In the genomic region with DNA sequence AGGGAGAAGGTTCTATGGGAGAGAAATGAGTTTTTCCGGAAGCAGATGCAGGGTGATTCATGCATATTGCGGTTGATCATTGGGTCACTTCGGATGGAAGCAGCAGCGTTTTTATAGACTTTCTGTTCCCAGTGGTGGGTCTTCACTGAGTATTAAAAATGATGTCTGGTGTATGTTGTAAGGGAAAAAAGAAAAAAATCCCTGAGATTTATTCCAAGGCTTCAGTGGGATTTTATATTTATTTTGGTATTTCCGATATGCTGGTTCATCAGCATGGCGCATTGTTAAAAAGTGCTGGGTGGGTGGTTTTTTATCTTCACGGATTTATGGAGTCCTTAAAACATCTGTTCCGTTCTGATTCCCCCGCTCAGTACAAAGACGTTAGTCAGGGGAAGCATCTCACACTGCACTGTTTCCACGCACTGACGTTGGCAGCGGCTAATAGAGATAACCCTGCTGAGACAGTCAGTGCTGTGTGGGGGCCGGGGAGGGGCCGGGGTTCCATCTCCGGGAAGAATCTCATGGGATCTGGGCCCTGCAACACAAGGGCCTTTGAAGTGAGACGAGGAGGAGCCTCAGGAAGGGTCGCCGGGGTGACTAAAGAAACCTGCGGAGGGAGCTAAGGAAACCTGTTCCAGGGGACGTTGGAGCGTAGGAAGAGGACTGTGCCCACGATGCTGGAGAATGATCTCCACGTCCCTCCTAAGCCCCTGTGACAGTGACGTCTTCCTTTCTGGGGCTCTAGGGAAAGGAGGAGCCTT, we compare ENCODE assay signal across 14 cellular contexts.
DNase-seq lines count a peak whose midpoint lies in the region; ATAC-seq and TF ChIP-seq lines count a peak whose summit lies in the region.
"Had no signal": no experiment of that assay in that cellular context is flagged by ENCODE, and none has a peak within 500 bp of the region (broad histone marks: within the 10 kb centered on the region; RNA-seq: fewer than 3 reads in every experiment).

No MANE protein-coding gene starts in this region.

- H3K36me3 ChIP-seq in GM23338 (ENCODE audit: insufficient read depth) = no peaks in the 10 kb centered on the region

- peak overlapping the region; percentile 59 for H2AFZ ChIP-seq in GM23338

- TF ChIP-seq CTCF in GM23338 (conservative IDR thresholded peaks at IDR 0.05; ENCODE audit: low read depth in 2 of 2) (peak; percentile 42 to 61), WI38 (IDR thresholded peaks at IDR 0.05; ENCODE audit: low read depth, low read length) (no peak), foreskin fibroblast (IDR thresholded peaks at IDR 0.05; ENCODE audit: low read depth, low read length) (peak; percentile 3)

- CTCF ChIA-PET in activated naive CD4-positive, alpha-beta T cell treated with anti-CD3 and anti-CD28 coated beads, Interleukin-2, amount 10 ng/mL, durations not matched to agents 7 days and 5 days (lab: Charles Lee) = no interaction called here
- CTCF ChIA-PET in T-cell (lab: Charles Lee) = no interaction called here

- no peak overlapping the region; the same call in 1 of the 2 replicates for H3K27ac Mint-ChIP-seq in GM23338
- H3K27ac Mint-ChIP-seq in activated naive CD4-positive, alpha-beta T cell treated with anti-CD3 and anti-CD28 coated beads, Interleukin-2, amount 10 ng/mL, durations not matched to agents 7 days and 5 days = no peak overlapping the region
- H3K27ac Mint-ChIP-seq in T-cell = no peak overlapping the region
- H3K27ac Mint-ChIP-seq: activated naive CD4-positive, alpha-beta T cell treated with anti-CD3 and anti-CD28 coated beads, Interleukin-2, amount 50 U/mL, for 24 hours had no signal

- H3K4me3 Mint-ChIP-seq in GM23338 (no peak overlapping the region), T-cell (no peak overlapping the region)
- H3K4me3 Mint-ChIP-seq in activated naive CD4-positive, alpha-beta T cell treated with anti-CD3 and anti-CD28 coated beads, Interleukin-2, amount 10 ng/mL, durations not matched to agents 7 days and 5 days = no peak overlapping the region
- H3K4me3 Mint-ChIP-seq: activated naive CD4-positive, alpha-beta T cell treated with anti-CD3 and anti-CD28 coated beads, Interleukin-2, amount 50 U/mL, for 24 hours had no signal

- no peaks in the 10 kb centered on the region for H3K36me3 Mint-ChIP-seq in GM23338 (ENCODE audit: low read depth)
- no peaks in the 10 kb centered on the region for H3K36me3 Mint-ChIP-seq in activated naive CD4-positive, alpha-beta T cell treated with anti-CD3 and anti-CD28 coated beads, Interleukin-2, amount 10 ng/mL, durations not matched to agents 7 days and 5 days
- no peaks in the 10 kb centered on the region for H3K36me3 Mint-ChIP-seq in T-cell
- H3K36me3 Mint-ChIP-seq: activated naive CD4-positive, alpha-beta T cell treated with anti-CD3 and anti-CD28 coated beads, Interleukin-2, amount 50 U/mL, for 24 hours had no signal

- H3K4me3 ChIP-seq in GM23338 = no peak overlapping the region
- H3K4me3 ChIP-seq in WI38 (ENCODE audit: low read depth, low read length) = 0 out of 2 replicates have a peak overlapping the region, but pooled peaks have one; percentile 14
- H3K4me3 ChIP-seq in foreskin fibroblast (ENCODE audit: low read depth in 1 of 2, low read length in 2 of 2) = peak overlapping the region; percentile 21 to 33

- peak; percentile 94 for ATAC-seq in GM23338
- no peak for ATAC-seq in T-cell (replicated peaks in 1 of 4)
- no peak for ATAC-seq in GM18511 (IDR thresholded peaks at IDR 0.05; ENCODE audit: unreplicated experiment)
- ATAC-seq: esophagus mucosa, HCT116 had no signal

- H3F3A ChIP-seq in GM23338 (replicated peaks; ENCODE audit: low read depth) = no peaks in the 10 kb centered on the region

- peaks cover 18% of the 10 kb centered on the region for H3K4me1 ChIP-seq in GM23338 (ENCODE audit: insufficient read depth)

- no peaks in the 10 kb centered on the region for H4K20me1 ChIP-seq in GM23338 (replicated peaks; ENCODE audit: insufficient read depth)

- H3K9me2 ChIP-seq in GM23338 (ENCODE audit: insufficient read depth) = no peaks in the 10 kb centered on the region

- no peaks in the 10 kb centered on the region for H3K79me2 ChIP-seq in GM23338 (replicated peaks; ENCODE audit: insufficient read depth)

- H3K4me2 ChIP-seq in GM23338 = 0 out of 2 replicates have a peak overlapping the region, but pooled peaks have one; percentile 23

- no peaks in the 10 kb centered on the region for H3K27me3 ChIP-seq in GM23338 (ENCODE audit: insufficient read depth)

- H3K4me1 Mint-ChIP-seq in GM23338 (peaks cover 25% of the 10 kb centered on the region), T-cell (no peaks in the 10 kb centered on the region)
- no peaks in the 10 kb centered on the region for H3K4me1 Mint-ChIP-seq in activated naive CD4-positive, alpha-beta T cell treated with anti-CD3 and anti-CD28 coated beads, Interleukin-2, amount 10 ng/mL, durations not matched to agents 7 days and 5 days
- H3K4me1 Mint-ChIP-seq: activated naive CD4-positive, alpha-beta T cell treated with anti-CD3 and anti-CD28 coated beads, Interleukin-2, amount 50 U/mL, for 24 hours had no signal

- DNase-seq in GM23338 (ENCODE audit: low spot score) (peak; percentile 87), foreskin fibroblast (peak; percentile 86 to 87), retina (peak; percentile 50), T-cell (no peak), NCI-H1417 (lab: John Stamatoyannopoulos, UW) (no peak)
- DNase-seq in activated naive CD4-positive, alpha-beta T cell treated with anti-CD3 and anti-CD28 coated beads, Interleukin-2, amount 10 ng/mL, durations not matched to agents 7 days and 5 days = no peak
- DNase-seq: midbrain; NCI-H1694; stimulated activated CD4-positive, alpha-beta T cell treated with anti-CD3 and anti-CD28 coated beads, Interleukin-15, amount 100 ng/mL, for 24 hours had no signal

- POLR2A ChIA-PET in T-cell (lab: Charles Lee) = no interaction called here

- no peak overlapping the region for H3K27ac ChIP-seq in GM23338 (ENCODE audit: low read depth)

- H3K27me3 Mint-ChIP-seq in GM23338 (ENCODE audit: insufficient read depth, low read depth, poor library complexity) (peaks cover 3% of the 10 kb centered on the region), T-cell (no peaks in the 10 kb centered on the region)
- no peaks in the 10 kb centered on the region for H3K27me3 Mint-ChIP-seq in activated naive CD4-positive, alpha-beta T cell treated with anti-CD3 and anti-CD28 coated beads, Interleukin-2, amount 10 ng/mL, durations not matched to agents 7 days and 5 days
- H3K27me3 Mint-ChIP-seq: activated naive CD4-positive, alpha-beta T cell treated with anti-CD3 and anti-CD28 coated beads, Interleukin-2, amount 50 U/mL, for 24 hours had no signal

- no peaks in the 10 kb centered on the region for H3K9me3 Mint-ChIP-seq in GM23338
- peaks cover 6% of the 10 kb centered on the region for H3K9me3 Mint-ChIP-seq in activated naive CD4-positive, alpha-beta T cell treated with anti-CD3 and anti-CD28 coated beads, Interleukin-2, amount 10 ng/mL, durations not matched to agents 7 days and 5 days
- peaks cover 5 to 6% (median 6%) of the 10 kb centered on the region in 3 donors for H3K9me3 Mint-ChIP-seq in T-cell

TF ChIP-seq in GM23338, 12 proteins besides CTCF, POLR2A, EP300 and RAD21 (continues in another document):
- no peak for TF ChIP-seq EZH2 (IDR thresholded peaks at IDR 0.05; ENCODE audit: low read depth, unreplicated experiment)

Comparison
In these comparisons a context has a peak if more than half of its experiments do, and no peak if none do; other contexts are left out.
1. DNase-seq: peak in GM23338 (single experiment), foreskin fibroblast (2 of 2) and retina (single experiment); none in activated naive CD4-positive, alpha-beta T cell treated with anti-CD3 and anti-CD28 coated beads, Interleukin-2, amount 10 ng/mL, durations not matched to agents 7 days and 5 days (single experiment), T-cell (0 of 34) and NCI-H1417 (0 of 3).